ENCODE assay signal across 23 cellular contexts in genomic region chr10:92010026-92010713, GRCh38.
A peak's percentile ranks its signal among the peaks of the same experiment; 100 is the strongest.
DNase-seq lines count a peak whose midpoint lies in the region; ATAC-seq and TF ChIP-seq lines count a peak whose summit lies in the region.
"Had no signal": no experiment of that assay in that cellular context is flagged by ENCODE, and none has a peak within 500 bp of the region (broad histone marks: within the 10 kb centered on the region; RNA-seq: fewer than 3 reads in every experiment).

No MANE protein-coding gene starts in this region.

- H3K4me1 Mint-ChIP-seq in activated CD4-positive, alpha-beta T cell treated with anti-CD3 and anti-CD28 coated beads, Interleukin-2, amount 10 ng/mL, durations not matched to agents 24 days and 14 days: peaks cover 15% of the 10 kb centered on the region
- H3K4me1 Mint-ChIP-seq in T-helper 17 cell: peaks cover 8% of the 10 kb centered on the region
- peaks cover 13% of the 10 kb centered on the region for H3K4me1 Mint-ChIP-seq in stimulated activated effector memory CD8-positive, alpha-beta T cell treated with anti-CD3 and anti-CD28 coated beads, Interleukin-12 subunit alpha, Interleukin-12 subunit beta, amount 100 ng/mL, for 72 hours
- peaks cover 7% of the 10 kb centered on the region for H3K4me1 Mint-ChIP-seq in activated naive CD8-positive, alpha-beta T cell treated with anti-CD3 and anti-CD28 coated beads, Interleukin-2, amount 50 U/mL, for 24 hours
- H3K4me1 Mint-ChIP-seq in chondrocyte (ENCODE audit: low read depth): peaks cover 10% of the 10 kb centered on the region

- ATAC-seq in T-helper 17 cell: no peak
- no peak for ATAC-seq in stimulated activated effector memory CD8-positive, alpha-beta T cell treated with anti-CD3 and anti-CD28 coated beads, Interleukin-12 subunit alpha, Interleukin-12 subunit beta, amount 100 ng/mL, for 72 hours
- ATAC-seq in activated naive CD8-positive, alpha-beta T cell treated with anti-CD3 and anti-CD28 coated beads, Interleukin-2, amount 50 U/mL, for 24 hours: no peak
- ATAC-seq: Panc1 had no signal

- in situ Hi-C loops in GM13977 (cut with MboI; ENCODE audit: low pct_unique_long_range_greater_than_20kb, low sequenced_read_pairs, unreplicated experiment): no loop called here

- peaks cover 3% of the 10 kb centered on the region for H3K9me3 ChIP-seq in T-helper 17 cell (ENCODE audit: control insufficient read depth, low read length, poor library complexity, severe bottlenecking)
- H3K9me3 ChIP-seq: BE2C, HAP-1 had no signal

- peaks cover 4% of the 10 kb centered on the region for H3K9me3 Mint-ChIP-seq in activated CD4-positive, alpha-beta T cell treated with anti-CD3 and anti-CD28 coated beads, Interleukin-2, amount 10 ng/mL, durations not matched to agents 24 days and 14 days
- no peaks in the 10 kb centered on the region for H3K9me3 Mint-ChIP-seq in stimulated activated effector memory CD8-positive, alpha-beta T cell treated with anti-CD3 and anti-CD28 coated beads, Interleukin-12 subunit alpha, Interleukin-12 subunit beta, amount 100 ng/mL, for 72 hours
- no peaks in the 10 kb centered on the region for H3K9me3 Mint-ChIP-seq in activated naive CD8-positive, alpha-beta T cell treated with anti-CD3 and anti-CD28 coated beads, Interleukin-2, amount 50 U/mL, for 24 hours
- H3K9me3 Mint-ChIP-seq in chondrocyte (ENCODE audit: low read depth): no peaks in the 10 kb centered on the region
- H3K9me3 Mint-ChIP-seq: HFFc6 had no signal

- no peak overlapping the region for H3K4me3 Mint-ChIP-seq in activated CD4-positive, alpha-beta T cell treated with anti-CD3 and anti-CD28 coated beads, Interleukin-2, amount 10 ng/mL, durations not matched to agents 24 days and 14 days
- H3K4me3 Mint-ChIP-seq in T-helper 17 cell (no peak overlapping the region), chondrocyte (ENCODE audit: unreplicated experiment) (no peak overlapping the region)
- no peak overlapping the region for H3K4me3 Mint-ChIP-seq in stimulated activated effector memory CD8-positive, alpha-beta T cell treated with anti-CD3 and anti-CD28 coated beads, Interleukin-12 subunit alpha, Interleukin-12 subunit beta, amount 100 ng/mL, for 72 hours
- H3K4me3 Mint-ChIP-seq in activated naive CD8-positive, alpha-beta T cell treated with anti-CD3 and anti-CD28 coated beads, Interleukin-2, amount 50 U/mL, for 24 hours: no peak overlapping the region
- H3K4me3 Mint-ChIP-seq: HFFc6 had no signal

- H3K36me3 Mint-ChIP-seq in activated CD4-positive, alpha-beta T cell treated with anti-CD3 and anti-CD28 coated beads, Interleukin-2, amount 10 ng/mL, durations not matched to agents 24 days and 14 days (ENCODE audit: low read depth): peaks cover 53% of the 10 kb centered on the region
- peaks cover 2% of the 10 kb centered on the region for H3K36me3 Mint-ChIP-seq in T-helper 17 cell (ENCODE audit: low read depth)
- peaks cover 87% of the 10 kb centered on the region for H3K36me3 Mint-ChIP-seq in stimulated activated effector memory CD8-positive, alpha-beta T cell treated with anti-CD3 and anti-CD28 coated beads, Interleukin-12 subunit alpha, Interleukin-12 subunit beta, amount 100 ng/mL, for 72 hours
- peaks cover 64% of the 10 kb centered on the region for H3K36me3 Mint-ChIP-seq in activated naive CD8-positive, alpha-beta T cell treated with anti-CD3 and anti-CD28 coated beads, Interleukin-2, amount 50 U/mL, for 24 hours (ENCODE audit: low read depth)
- H3K36me3 Mint-ChIP-seq in chondrocyte (ENCODE audit: low read depth): peaks cover 20% of the 10 kb centered on the region

- intact Hi-C loops in activated CD4-positive, alpha-beta T cell treated with anti-CD3 and anti-CD28 coated beads, Interleukin-2, amount 10 ng/mL, durations not matched to agents 24 days and 14 days (cut with micrococcal nuclease): loop anchor here (5.0 kb wide), 1 partner anchor 33 kb away; no protein-coding TSS in a partner anchor

- no peak for DNase-seq in activated CD4-positive, alpha-beta T cell treated with anti-CD3 and anti-CD28 coated beads, Interleukin-2, amount 10 ng/mL, durations not matched to agents 24 days and 14 days
- DNase-seq in activated CD4-positive, alpha-beta T cell treated with anti-CD3 and anti-CD28 coated beads for 48 hours: no peak
- DNase-seq in T-helper 17 cell: no peak
- peak; percentile 44 for DNase-seq in kidney tubule cell (ENCODE audit: low spot score)
- no peak for DNase-seq in stimulated activated effector memory CD8-positive, alpha-beta T cell treated with anti-CD3 and anti-CD28 coated beads, Interleukin-12 subunit alpha, Interleukin-12 subunit beta, amount 100 ng/mL, for 72 hours (ENCODE audit: low spot score in 2 of 2)
- DNase-seq in activated naive CD8-positive, alpha-beta T cell treated with anti-CD3 and anti-CD28 coated beads, Interleukin-2, amount 50 U/mL, for 24 hours: no peak
- DNase-seq in GM13977 (ENCODE audit: low spot score): no peak
- DNase-seq in chondrocyte (ENCODE audit: low spot score): no peak
- DNase-seq: BE2C, GM23248, HFFc6, KG1, MM.1S, NCI-H1092, NCI-H1417 treated with DMSO at 0.1 percent for 48 hours, NCI-H1694 treated with DMSO at 0.1 percent for 48 hours, NCI-H2081, NCI-H2227 treated with DMSO at 0.1 percent for 48 hours, NCI-H510A, NCI-H69, SHP77 had no signal

- peak overlapping the region; percentile 10 for H3K27ac Mint-ChIP-seq in activated CD4-positive, alpha-beta T cell treated with anti-CD3 and anti-CD28 coated beads, Interleukin-2, amount 10 ng/mL, durations not matched to agents 24 days and 14 days
- peak overlapping the region; percentile 16 for H3K27ac Mint-ChIP-seq in T-helper 17 cell
- peak overlapping the region; percentile 27 for H3K27ac Mint-ChIP-seq in stimulated activated effector memory CD8-positive, alpha-beta T cell treated with anti-CD3 and anti-CD28 coated beads, Interleukin-12 subunit alpha, Interleukin-12 subunit beta, amount 100 ng/mL, for 72 hours
- H3K27ac Mint-ChIP-seq in activated naive CD8-positive, alpha-beta T cell treated with anti-CD3 and anti-CD28 coated beads, Interleukin-2, amount 50 U/mL, for 24 hours: no peak overlapping the region
- no peak overlapping the region for H3K27ac Mint-ChIP-seq in chondrocyte (ENCODE audit: unreplicated experiment)
- H3K27ac Mint-ChIP-seq: HFFc6 had no signal

- no peaks in the 10 kb centered on the region for H3K27me3 Mint-ChIP-seq in activated CD4-positive, alpha-beta T cell treated with anti-CD3 and anti-CD28 coated beads, Interleukin-2, amount 10 ng/mL, durations not matched to agents 24 days and 14 days
- no peaks in the 10 kb centered on the region for H3K27me3 Mint-ChIP-seq in T-helper 17 cell
- no peaks in the 10 kb centered on the region for H3K27me3 Mint-ChIP-seq in activated naive CD8-positive, alpha-beta T cell treated with anti-CD3 and anti-CD28 coated beads, Interleukin-2, amount 50 U/mL, for 24 hours
- no peaks in the 10 kb centered on the region for H3K27me3 Mint-ChIP-seq in chondrocyte (ENCODE audit: low read depth)

- TF ChIP-seq CTCF in GM13977 (IDR thresholded peaks at IDR 0.05; ENCODE audit: extremely low read depth, insufficient read depth, missing control alignments) (no peak), chondrocyte (IDR thresholded peaks at IDR 0.05) (no peak)

Comparison
In these comparisons a context has a peak if more than half of its experiments do, and no peak if none do; other contexts are left out.
1. H3K27ac Mint-ChIP-seq: peak in activated CD4-positive, alpha-beta T cell treated with anti-CD3 and anti-CD28 coated beads, Interleukin-2, amount 10 ng/mL, durations not matched to agents 24 days and 14 days (single experiment), T-helper 17 cell (single experiment) and stimulated activated effector memory CD8-positive, alpha-beta T cell treated with anti-CD3 and anti-CD28 coated beads, Interleukin-12 subunit alpha, Interleukin-12 subunit beta, amount 100 ng/mL, for 72 hours (single experiment); none in activated naive CD8-positive, alpha-beta T cell treated with anti-CD3 and anti-CD28 coated beads, Interleukin-2, amount 50 U/mL, for 24 hours (single experiment) and chondrocyte (single experiment).